Comparison of ENCODE assay signal across 7 cellular contexts in genomic region chr15:34569670-34570396, GRCh38. TPM values are rescaled to one million over a fixed set of nuclear protein-coding genes. Genes with fewer than 3 reads are reported as not detected.
DNase-seq lines count a peak whose midpoint lies in the region; ATAC-seq and TF ChIP-seq lines count a peak whose summit lies in the region.
"Not testable (repeated sequence)": the region's sequence is repeated elsewhere in the genome, so short reads cannot be mapped to it uniquely, and the experiment has no call there.

No MANE protein-coding gene starts in this region.

- TF ChIP-seq POLR2A in esophagus muscularis mucosa (IDR thresholded peaks at IDR 0.05; ENCODE audit: low read depth) = not testable (repeated sequence)

- H3K4me3 ChIP-seq in RWPE2 (ENCODE audit: severe bottlenecking); esophagus muscularis mucosa; left ventricle myocardium inferior; lung: not testable (repeated sequence)

- DNase-seq in RWPE2 (ENCODE audit: low spot score) (peak; percentile 50), esophagus muscularis mucosa (ENCODE audit: extremely low spot score) (peak; percentile 14), posterior vena cava (ENCODE audit: low spot score) (peak; percentile 56)
- DNase-seq in activated CD8-positive, alpha-beta memory T cell treated with anti-CD3 and anti-CD28 coated beads for 24 hours = peak; percentile 45
- DNase-seq in Right ventricle myocardium superior; left ventricle myocardium inferior; lung (ENCODE audit: low spot score): not testable (repeated sequence)

- WGBS in esophagus muscularis mucosa = 79% methylated on average over 2 of the region's 4 CpGs
- 87 to 89% methylated on average over 1 to 4 of the region's 4 CpGs for WGBS in lung, 2 donors

- ATAC-seq in RWPE2 (ENCODE audit: low read depth) = not testable (repeated sequence)
- ATAC-seq in Right ventricle myocardium superior (ENCODE audit: poor library complexity) = peak; percentile 55
- ATAC-seq in lung (ENCODE audit: insufficient read depth, low FRiP score) = peak; percentile 19

- H3K4me1 ChIP-seq in RWPE2 (ENCODE audit: insufficient read depth, poor library complexity, severe bottlenecking); esophagus muscularis mucosa; left ventricle myocardium inferior; lung (ENCODE audit: control insufficient read depth in 2 of 2, insufficient read depth in 2 of 2, low read length in 2 of 2): not testable (repeated sequence)

- not testable (repeated sequence) for H3K9me3 ChIP-seq in RWPE2 (ENCODE audit: severe bottlenecking); esophagus muscularis mucosa; left ventricle myocardium inferior (replicated peaks); lung (ENCODE audit: control insufficient read depth in 2 of 2, insufficient read depth in 1 of 2, low read length in 1 of 2)

- TF ChIP-seq EP300 in esophagus muscularis mucosa (IDR thresholded peaks at IDR 0.05) = not testable (repeated sequence)

- H3K36me3 ChIP-seq in RWPE2 (ENCODE audit: low read depth); esophagus muscularis mucosa; left ventricle myocardium inferior; lung (ENCODE audit: control insufficient read depth in 2 of 2, insufficient read depth in 2 of 2, low read length in 2 of 2): not testable (repeated sequence)

- intact Hi-C loops in esophagus muscularis mucosa (cut with DNase I); Right ventricle myocardium superior (cut with DNase I); left ventricle myocardium inferior (cut with micrococcal nuclease); posterior vena cava (cut with DNase I): not testable (repeated sequence)

- not testable (repeated sequence) for H3K27me3 ChIP-seq in RWPE2 (ENCODE audit: insufficient read depth, poor library complexity, severe bottlenecking); esophagus muscularis mucosa; left ventricle myocardium inferior (ENCODE audit: low read depth); lung (ENCODE audit: control insufficient read depth, insufficient read depth)

- not testable (repeated sequence) for TF ChIP-seq CTCF in RWPE2 (IDR thresholded peaks at IDR 0.05; ENCODE audit: poor library complexity, severe bottlenecking); esophagus muscularis mucosa (IDR thresholded peaks at IDR 0.05); left ventricle myocardium inferior (IDR thresholded peaks at IDR 0.05; ENCODE audit: borderline replicate concordance); lung (IDR thresholded peaks at IDR 0.05; ENCODE audit: control extremely low read depth, extremely low read depth)

- not testable (repeated sequence) for H3K27ac ChIP-seq in RWPE2 (ENCODE audit: poor library complexity, severe bottlenecking); esophagus muscularis mucosa (replicated peaks in 1 of 4); lung (ENCODE audit: low read depth in 1 of 2, low read length in 1 of 2)
- H3K27ac ChIP-seq in left ventricle myocardium inferior (replicated peaks) = peak overlapping the region; percentile 33

RNA-seq across cellular contexts. Expression of gene GOLGA8B, which starts 13.6 kb away (rescaled TPM):
- 10 to 100 TPM; 20.3 to 70.2 (median 42.4) TPM for total RNA-seq in esophagus muscularis mucosa
- total RNA-seq in Right ventricle myocardium superior = 9.1 TPM
- 11.8 TPM for total RNA-seq in left ventricle myocardium inferior
- 10 to 100 TPM; 64.1 to 69.9 TPM for total RNA-seq in lung
- 10 to 100 TPM in 1 of 2 donors, 1 to 10 TPM in 1; 5.9 to 92.3 TPM for polyA plus RNA-seq in lung
- total RNA-seq in posterior vena cava = 10 to 100 TPM; 41.8 to 52.0 TPM
